10 cellular contexts compared by ENCODE assay signal in genomic region chr6:28811873-28812272, GRCh38.
DNase-seq lines count a peak whose midpoint lies in the region; TF ChIP-seq lines count a peak whose summit lies in the region.
"Had no signal": no experiment of that assay in that cellular context is flagged by ENCODE, and none has a peak within 500 bp of the region (broad histone marks: within the 10 kb centered on the region; RNA-seq: fewer than 3 reads in every experiment).

No MANE protein-coding gene starts in this region.

- TF ChIP-seq CTCF in prostate gland (IDR thresholded peaks at IDR 0.05): no peak
- TF ChIP-seq CTCF in dorsolateral prefrontal cortex (IDR thresholded peaks at IDR 0.05 in 54 of 56, conservative IDR thresholded peaks at IDR 0.05 in 2 of 56; ENCODE audit: low read depth in 1 of 56, partially characterized antibody in 56 of 56): no peak

- no peaks in the 10 kb centered on the region for H3K4me1 ChIP-seq in prostate gland (replicated peaks)
- H3K4me1 ChIP-seq: parathyroid adenoma had no signal

- WGBS in prostate gland: 6% methylated on average over 7 of the region's 7 CpGs

- H3K9me3 ChIP-seq in prostate gland: no peaks in the 10 kb centered on the region
- H3K9me3 ChIP-seq: upper lobe of left lung had no signal

- intact Hi-C loops in prostate gland (cut with DNase I): no loop called here
- intact Hi-C loops in dorsolateral prefrontal cortex (cut with DNase I): no loop called here

- DNase-seq in NCI-H1694 (lab: John Stamatoyannopoulos, UW): peak; percentile 46
- DNase-seq in NCI-H1694 treated with DMSO at 0.1 percent for 48 hours (lab: John Stamatoyannopoulos, UW): no peak
- peak; percentile 50 for DNase-seq in HT-29 (ENCODE audit: low spot score)
- peak; percentile 67 for DNase-seq in SK-MEL-5 (ENCODE audit: low read depth, low spot score)
- peak; percentile 22 for DNase-seq in hepatic stellate cell (ENCODE audit: low spot score)
- no peak for DNase-seq in prostate gland (ENCODE audit: low spot score)
- DNase-seq in dorsolateral prefrontal cortex: no peak
- DNase-seq in dermis blood vessel endothelial cell: no peak
- DNase-seq: upper lobe of left lung had no signal

- peaks cover 63% of the 10 kb centered on the region for H3K27me3 ChIP-seq in prostate gland (replicated peaks; ENCODE audit: insufficient read depth)
- H3K27me3 ChIP-seq in dorsolateral prefrontal cortex: peaks cover 38 to 100% (median 97%) of the 10 kb centered on the region in 45 donors

- H3K4me3 ChIP-seq in prostate gland (no peak overlapping the region), dorsolateral prefrontal cortex (no peak overlapping the region)
- H3K4me3 ChIP-seq: upper lobe of left lung had no signal

- no peak for TF ChIP-seq POLR2A in prostate gland (IDR thresholded peaks at IDR 0.05)

- in situ Hi-C loops in SK-MEL-5 (cut with HindIII; ENCODE audit: low pct_unique_long_range_greater_than_20kb, low sequenced_read_pairs): no loop called here

- H3K27ac ChIP-seq in prostate gland (no peak overlapping the region), dorsolateral prefrontal cortex (no peak overlapping the region)
- H3K27ac ChIP-seq: parathyroid adenoma, upper lobe of left lung had no signal

- no peaks in the 10 kb centered on the region for H3K36me3 ChIP-seq in prostate gland
- H3K36me3 ChIP-seq: upper lobe of left lung had no signal

Comparison
In these comparisons a context has a peak if more than half of its experiments do, and no peak if none do; other contexts are left out.
1. DNase-seq: peak in NCI-H1694 (single experiment), HT-29 (single experiment), SK-MEL-5 (single experiment) and hepatic stellate cell (single experiment); none in NCI-H1694 treated with DMSO at 0.1 percent for 48 hours (single experiment), prostate gland (single experiment), dorsolateral prefrontal cortex (0 of 10) and dermis blood vessel endothelial cell (single experiment).